1 cellular context compared by ENCODE assay signal in genomic region chr4:157854819-157855218, GRCh38.
TF ChIP-seq lines count a peak whose summit lies in the region.

No MANE protein-coding gene starts in this region.

TF ChIP-seq in HepG2, 621 proteins besides CTCF, POLR2A, EP300 and RAD21:
- TF ChIP-seq USF2 (IDR thresholded peaks at IDR 0.05; ENCODE audit: low read depth, low read length) (peak; percentile 9; the same call in 1 of the 2 replicates), USF2 (CRISPR knock-in tag; IDR thresholded peaks at IDR 0.05; ENCODE audit: borderline replicate concordance) (no peak), KDM6A (CRISPR knock-in tag; IDR thresholded peaks at IDR 0.05; ENCODE audit: low read depth) (no peak), RAD51 (IDR thresholded peaks at IDR 0.05; ENCODE audit: borderline replicate concordance) (peak; percentile 72; the same call in 1 of the 2 replicates)
TF ChIP-seq in HepG2: peak in this region for 2.
